Comparison of ENCODE assay signal across 28 cellular contexts in genomic region chr14:96959992-96960391, GRCh38.
"Had no signal": no experiment of that assay in that cellular context is flagged by ENCODE, and none has a peak within 500 bp of the region (broad histone marks: within the 10 kb centered on the region; RNA-seq: fewer than 3 reads in every experiment).

No MANE protein-coding gene starts in this region.

- H3K4me3 ChIP-seq: ascending aorta, breast epithelium, cardiac muscle cell, coronary artery, dorsolateral prefrontal cortex had no signal

- DNase-seq: activated CD4-positive, alpha-beta memory T cell treated with anti-CD3 and anti-CD28 coated beads, Interleukin-2, amount 10 ng/mL, durations not matched to agents 7 days and 5 days; activated CD4-positive, alpha-beta T cell treated with anti-CD3 and anti-CD28 coated beads for 1 hour; activated CD4-positive, alpha-beta T cell treated with anti-CD3 and anti-CD28 coated beads for 4 hours; activated CD4-positive, alpha-beta T cell treated with anti-CD3 and anti-CD28 coated beads, Interleukin-2, amount 10 ng/mL, durations not matched to agents 7 days and 5 days; activated CD4-positive, alpha-beta T cell treated with anti-CD3 and anti-CD28 coated beads, Interleukin-2, amount 50 U/mL, for 4 hours; activated CD8-positive, alpha-beta memory T cell treated with anti-CD3 and anti-CD28 coated beads, Interleukin-2, amount 50 U/mL, for 48 hours; activated gamma-delta T cell; activated naive CD4-positive, alpha-beta T cell; activated naive CD4-positive, alpha-beta T cell treated with anti-CD3 and anti-CD28 coated beads, Interleukin-2, amount 10 ng/mL, durations not matched to agents 7 days and 5 days; activated naive CD8-positive, alpha-beta T cell treated with anti-CD3 and anti-CD28 coated beads, Interleukin-2, amount 10 ng/mL, durations not matched to agents 7 days and 5 days; activated T-cell treated with anti-CD3 and anti-CD28 coated beads for 4 hours; activated T-cell treated with anti-CD3 and anti-CD28 coated beads, Interleukin-2, amount 50 U/mL, for 24 hours; activated T-cell treated with anti-CD3 and anti-CD28 coated beads, Interleukin-2, amount 50 U/mL, for 72 hours; dorsolateral prefrontal cortex; effector memory CD4-positive, alpha-beta T cell; endodermal cell; foreskin fibroblast; glutamatergic neuron; T-helper 2 cell had no signal

- H3K9me3 ChIP-seq: ascending aorta had no signal

- H3K4me1 ChIP-seq: ascending aorta, breast epithelium had no signal

- FAIRE-seq: frontal cortex had no signal

- H3K36me3 ChIP-seq: ascending aorta, breast epithelium, cardiac muscle cell had no signal

- H3K27ac ChIP-seq: ascending aorta, breast epithelium, cardiac muscle cell, coronary artery, dorsolateral prefrontal cortex, VCaP had no signal

- ATAC-seq: activated naive CD4-positive, alpha-beta T cell treated with anti-CD3 and anti-CD28 coated beads, Interleukin-2, amount 50 U/mL, for 72 hours; activated T-cell treated with anti-CD3 and anti-CD28 coated beads, Interleukin-2, amount 50 U/mL, for 72 hours; esophagus mucosa; WTC11 had no signal

- H3K27me3 ChIP-seq: ascending aorta, breast epithelium, cardiac muscle cell had no signal
